In genomic region chr2:65016789-65017188, GRCh38 we compare ENCODE assay signal across 11 cellular contexts. TPM values are rescaled to one million over a fixed set of nuclear protein-coding genes. Genes with fewer than 3 reads are reported as not detected.
DNase-seq lines count a peak whose midpoint lies in the region; ATAC-seq and TF ChIP-seq lines count a peak whose summit lies in the region.
"Had no signal": no experiment of that assay in that cellular context is flagged by ENCODE, and none has a peak within 500 bp of the region (broad histone marks: within the 10 kb centered on the region; RNA-seq: fewer than 3 reads in every experiment).

No MANE protein-coding gene starts in this region.

- H3K4me3 ChIP-seq in NB4 (ENCODE audit: low read depth, low read length) (peak overlapping the region; percentile 3), sigmoid colon (no peak overlapping the region)
- H3K4me3 ChIP-seq: K562 had no signal

- H3K36me3 ChIP-seq in sigmoid colon, result peaks cover 0 to 69% (median 10%) of the 10 kb centered on the region in 4 donors

- intact Hi-C loops in sigmoid colon (cut with DNase I), result no loop called here

- H3K27me3 ChIP-seq in sigmoid colon, result no peaks in the 10 kb centered on the region

- TF ChIP-seq POLR2A in NB4 (IDR thresholded peaks at IDR 0.05; ENCODE audit: extremely low read depth, insufficient read length) (no peak), sigmoid colon (IDR thresholded peaks at IDR 0.05) (no peak)

- TF ChIP-seq CTCF in NB4 (IDR thresholded peaks at IDR 0.05; ENCODE audit: low read depth, low read length), result no peak
- TF ChIP-seq CTCF in sigmoid colon (IDR thresholded peaks at IDR 0.05), result no peak

- DNase-seq in NB4 (ENCODE audit: low read depth) (peak; percentile 39), sigmoid colon (peak; percentile 28), NCI-H1417 treated with DMSO at 0.1 percent for 48 hours (lab: John Stamatoyannopoulos, UW) (no peak), NCI-H526 treated with DMSO at 0.1 percent for 48 hours (lab: John Stamatoyannopoulos, UW) (no peak)
- DNase-seq: activated CD4-positive, alpha-beta memory T cell treated with anti-CD3 and anti-CD28 coated beads for 36 hours; C1 segment of cervical spinal cord had no signal

- WGBS in sigmoid colon, 2 donors, result 86 to 93% methylated on average over 6 of the region's 6 CpGs

- no peaks in the 10 kb centered on the region for H3K4me1 ChIP-seq in sigmoid colon
- H3K4me1 ChIP-seq: parathyroid adenoma had no signal

- ATAC-seq in GM18498 (IDR thresholded peaks at IDR 0.05; ENCODE audit: unreplicated experiment) (peak; percentile 55), GM21528 (IDR thresholded peaks at IDR 0.05; ENCODE audit: low FRiP score, unreplicated experiment) (peak; percentile 51), HG03196 (IDR thresholded peaks at IDR 0.05; ENCODE audit: unreplicated experiment) (no peak)

- no peaks in the 10 kb centered on the region for H3K9me3 ChIP-seq in sigmoid colon

- no peak overlapping the region for H3K27ac ChIP-seq in sigmoid colon
- H3K27ac ChIP-seq: parathyroid adenoma had no signal

- TF ChIP-seq EP300 in sigmoid colon (IDR thresholded peaks at IDR 0.05), result no peak

RNA-seq across cellular contexts. Expression of gene SLC1A4, which starts 27.6 kb away (rescaled TPM):
- 10 to 100 TPM in 1 of 4 donors, 1 to 10 TPM in 3; 5.0 to 11.4 (median 5.7) TPM for total RNA-seq in sigmoid colon
- polyA plus RNA-seq in sigmoid colon, result 10 to 100 TPM in 1 of 3 donors, 1 to 10 TPM in 1, under 1 TPM in 1; 0.60 to 13.4 (median 4.9) TPM

RNA-seq across cellular contexts. Expression of gene CEP68, which starts 39.4 kb away (rescaled TPM):
- total RNA-seq in sigmoid colon, result 10 to 100 TPM; 24.4 to 32.1 (median 28.6) TPM
- 1 to 10 TPM; 1.6 to 6.9 (median 4.2) TPM for polyA plus RNA-seq in sigmoid colon

Comparison
In these comparisons a context has a peak if more than half of its experiments do, and no peak if none do; other contexts are left out.
1. DNase-seq: peak in NB4 (single experiment) and sigmoid colon (single experiment); none in NCI-H1417 treated with DMSO at 0.1 percent for 48 hours (single experiment) and NCI-H526 treated with DMSO at 0.1 percent for 48 hours (single experiment).